Comparison of ENCODE assay signal across 1 cellular context in the genomic region with DNA sequence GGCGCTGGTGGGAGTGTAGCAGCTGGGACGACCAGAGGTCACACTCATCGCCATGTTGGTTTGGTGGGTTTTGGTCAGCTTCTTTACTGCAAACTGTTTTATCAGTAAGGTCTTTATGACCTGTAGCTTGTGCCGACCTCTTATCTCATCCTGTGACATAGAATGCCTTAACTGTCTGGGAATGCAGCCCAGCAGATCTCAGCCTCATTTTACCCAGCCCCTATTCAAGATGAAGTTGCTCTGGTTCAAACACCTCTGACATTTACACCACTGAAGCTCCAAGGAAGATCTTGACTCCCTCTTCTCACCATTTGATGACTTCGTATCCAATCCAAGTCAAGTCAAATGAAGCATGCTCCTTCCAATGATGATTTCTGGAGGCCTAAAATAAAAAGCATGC.
TF ChIP-seq lines count a peak whose summit lies in the region.

No MANE protein-coding gene starts in this region.

TF ChIP-seq in WTC11, 78 proteins besides CTCF, POLR2A, EP300 and RAD21 (continued from another document):
- TF ChIP-seq ZNF121 (CRISPR knock-in tag; IDR thresholded peaks at IDR 0.05), result no peak
- TF ChIP-seq RELA (CRISPR knock-in tag; IDR thresholded peaks at IDR 0.05; ENCODE audit: borderline replicate concordance), result no peak
- no peak for TF ChIP-seq JAZF1 (CRISPR knock-in tag; IDR thresholded peaks at IDR 0.05)
- no peak for TF ChIP-seq SP1 (CRISPR knock-in tag; conservative IDR thresholded peaks at IDR 0.05)
- no peak for TF ChIP-seq ZNF263 (CRISPR knock-in tag; IDR thresholded peaks at IDR 0.05; ENCODE audit: low read depth)
- TF ChIP-seq, protein P1, sequence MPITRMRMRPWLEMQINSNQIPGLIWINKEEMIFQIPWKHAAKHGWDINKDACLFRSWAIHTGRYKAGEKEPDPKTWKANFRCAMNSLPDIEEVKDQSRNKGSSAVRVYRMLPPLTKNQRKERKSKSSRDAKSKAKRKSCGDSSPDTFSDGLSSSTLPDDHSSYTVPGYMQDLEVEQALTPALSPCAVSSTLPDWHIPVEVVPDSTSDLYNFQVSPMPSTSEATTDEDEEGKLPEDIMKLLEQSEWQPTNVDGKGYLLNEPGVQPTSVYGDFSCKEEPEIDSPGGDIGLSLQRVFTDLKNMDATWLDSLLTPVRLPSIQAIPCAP (CRISPR knock-in tag; IDR thresholded peaks at IDR 0.05), result no peak
- TF ChIP-seq GABPB1 (CRISPR knock-in tag; IDR thresholded peaks at IDR 0.05), result no peak
- TF ChIP-seq, protein P2, sequence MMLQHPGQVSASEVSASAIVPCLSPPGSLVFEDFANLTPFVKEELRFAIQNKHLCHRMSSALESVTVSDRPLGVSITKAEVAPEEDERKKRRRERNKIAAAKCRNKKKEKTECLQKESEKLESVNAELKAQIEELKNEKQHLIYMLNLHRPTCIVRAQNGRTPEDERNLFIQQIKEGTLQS (CRISPR knock-in tag; conservative IDR thresholded peaks at IDR 0.05), result no peak
- no peak for TF ChIP-seq SMAD3 (CRISPR knock-in tag; IDR thresholded peaks at IDR 0.05; ENCODE audit: borderline replicate concordance)
- TF ChIP-seq ZNF138 (CRISPR knock-in tag; conservative IDR thresholded peaks at IDR 0.05), result no peak
- TF ChIP-seq ZBTB21 (CRISPR knock-in tag; IDR thresholded peaks at IDR 0.05; ENCODE audit: borderline replicate concordance), result no peak
- TF ChIP-seq TEAD4 (CRISPR knock-in tag; IDR thresholded peaks at IDR 0.05), result no peak
- TF ChIP-seq, protein P3, sequence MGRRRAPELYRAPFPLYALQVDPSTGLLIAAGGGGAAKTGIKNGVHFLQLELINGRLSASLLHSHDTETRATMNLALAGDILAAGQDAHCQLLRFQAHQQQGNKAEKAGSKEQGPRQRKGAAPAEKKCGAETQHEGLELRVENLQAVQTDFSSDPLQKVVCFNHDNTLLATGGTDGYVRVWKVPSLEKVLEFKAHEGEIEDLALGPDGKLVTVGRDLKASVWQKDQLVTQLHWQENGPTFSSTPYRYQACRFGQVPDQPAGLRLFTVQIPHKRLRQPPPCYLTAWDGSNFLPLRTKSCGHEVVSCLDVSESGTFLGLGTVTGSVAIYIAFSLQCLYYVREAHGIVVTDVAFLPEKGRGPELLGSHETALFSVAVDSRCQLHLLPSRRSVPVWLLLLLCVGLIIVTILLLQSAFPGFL (CRISPR knock-in tag; IDR thresholded peaks at IDR 0.05; ENCODE audit: borderline replicate concordance), result no peak
- TF ChIP-seq RORB (CRISPR knock-in tag; IDR thresholded peaks at IDR 0.05), result no peak
- TF ChIP-seq ETV6 (CRISPR knock-in tag; IDR thresholded peaks at IDR 0.05), result no peak
- TF ChIP-seq GTF2I (CRISPR knock-in tag; conservative IDR thresholded peaks at IDR 0.05), result no peak
